Comparison of ENCODE assay signal across 8 cellular contexts in genomic region chr22:50191041-50191740, GRCh38. TPM values are rescaled to one million over a fixed set of nuclear protein-coding genes. Genes with fewer than 3 reads are reported as not detected.
DNase-seq lines count a peak whose midpoint lies in the region; ATAC-seq, FAIRE-seq and TF ChIP-seq lines count a peak whose summit lies in the region.

No MANE protein-coding gene starts in this region.

- CTCF ChIA-PET in GM12878 (lab: Yijun Ruan, JAX) = interaction anchor here (0.7 to 2.1 kb wide), 6 partner anchors 12 to 151 kb away, joined by 3 to 5 read pairs (median 3); partner anchors contain the start of gene HDAC10

- RAD21 ChIA-PET in GM12878 (lab: Charles Lee; ENCODE audit: unreplicated experiment) = interaction anchor here (0.9 to 2.1 kb wide), 8 partner anchors 10 to 310 kb away, joined by 3 to 5 read pairs (median 4); no protein-coding TSS in a partner anchor

- peak overlapping the region; percentile 90 for H3K4me2 ChIP-seq in GM12878 (ENCODE audit: control insufficient read depth, insufficient read depth)

- peak overlapping the region; percentile 49 for H3K4me3 ChIP-seq in BE2C (ENCODE audit: low read depth, low read length)
- H3K4me3 ChIP-seq in HFF-Myc (replicated peaks; ENCODE audit: low read depth, low read length) = peak overlapping the region; percentile 24; the same call in 1 of the 2 replicates
- peak overlapping the region; percentile 64 for H3K4me3 ChIP-seq in GM12878

- TF ChIP-seq CTCF in BE2C (IDR thresholded peaks at IDR 0.05; ENCODE audit: low read depth, low read length) = no peak
- no peak for TF ChIP-seq CTCF in HFF-Myc (IDR thresholded peaks at IDR 0.05; ENCODE audit: low read depth, low read length, missing control alignments)
- no peak for TF ChIP-seq CTCF in GM12878 (IDR thresholded peaks at IDR 0.05 in 2 of 3, conservative IDR thresholded peaks at IDR 0.05 in 1 of 3; ENCODE audit: control insufficient read depth in 2 of 3, extremely low read depth in 1 of 3, insufficient read depth in 1 of 3, low read depth in 3 of 3, low read length in 3 of 3)
- no peak for TF ChIP-seq CTCF in mesothelial cell of epicardium (IDR thresholded peaks at IDR 0.05; ENCODE audit: unreplicated experiment)

- DNase-seq in BE2C (no peak), HFF-Myc (ENCODE audit: extremely low read depth, low read depth) (no peak), T-helper 22 cell (ENCODE audit: low read depth) (peak; percentile 84), GM12878 (ENCODE audit: low read depth, low spot score) (peak; percentile 85), mesothelial cell of epicardium (ENCODE audit: low spot score in 2 of 2, unreplicated experiment in 2 of 2) (no peak), middle frontal gyrus (ENCODE audit: extremely low spot score, low spot score) (no peak), DMS 273 treated with DMSO at 0.1 percent for 48 hours (lab: John Stamatoyannopoulos, UW) (no peak)
- peak; percentile 65 to 93 (median 80) for DNase-seq in stimulated activated naive CD4-positive, alpha-beta T cell (lab: John Stamatoyannopoulos, UW)

- no peak for TF ChIP-seq RAD21 in GM12878 (IDR thresholded peaks at IDR 0.05; ENCODE audit: insufficient read depth, low read depth, low read length)

- H3K4me3 Mint-ChIP-seq in mesothelial cell of epicardium = peak overlapping the region; percentile 55

- intact Hi-C loops in GM12878 (cut with micrococcal nuclease; ENCODE audit: unreplicated experiment) = loop anchor here (10.0 kb wide), 1 partner anchor 256 kb away; no protein-coding TSS in a partner anchor

- in situ Hi-C loops in GM12878 (cut with MboI) = no loop called here

- POLR2A ChIA-PET in GM12878 (lab: Charles Lee) = interaction anchor here (0.8 to 2.2 kb wide), 9 partner anchors 9 to 348 kb away, joined by 3 to 6 read pairs (median 3); no protein-coding TSS in a partner anchor

- peak; percentile 80 to 89; a peak in 3 of 4 replicates for TF ChIP-seq EP300 in GM12878 (IDR thresholded peaks at IDR 0.05; ENCODE audit: borderline replicate concordance in 1 of 2, control insufficient read depth in 1 of 2, low read depth in 2 of 2, low read length in 2 of 2)

- FAIRE-seq in GM12878 (lab: Jason Lieb, UNC) = peak; percentile 97

- no peak overlapping the region for H2AFZ ChIP-seq in GM12878 (ENCODE audit: control insufficient read depth, low read depth, low read length)

- H3K27ac Mint-ChIP-seq in mesothelial cell of epicardium = peak overlapping the region; percentile 87

- H3K36me3 Mint-ChIP-seq in mesothelial cell of epicardium = no peaks in the 10 kb centered on the region

- peak overlapping the region; percentile 89 for H3K9ac ChIP-seq in GM12878 (ENCODE audit: control insufficient read depth, insufficient read depth, low read length)

- WGBS in GM12878 (ENCODE audit: insufficient coverage, insufficient replicate concordance, low lambda C conversion rate, missing lambda C conversion rate) = 1% methylated on average over 17 of the region's 17 CpGs

- no peaks in the 10 kb centered on the region for H3K9me3 ChIP-seq in BE2C
- no peaks in the 10 kb centered on the region for H3K9me3 ChIP-seq in GM12878 (replicated peaks; ENCODE audit: control insufficient read depth, insufficient read depth, low read length)

- H3K27me3 Mint-ChIP-seq in mesothelial cell of epicardium (ENCODE audit: low read depth) = no peaks in the 10 kb centered on the region

- H3K4me1 Mint-ChIP-seq in mesothelial cell of epicardium = peaks cover 23% of the 10 kb centered on the region

- no TSS peak for BruUV-seq in GM12878 (replicated peaks; lab: Mats Ljungman, UMichigan)

- peak overlapping the region; percentile 98 for H3K27ac ChIP-seq in GM12878 (ENCODE audit: control insufficient read depth, insufficient read depth)

- TF ChIP-seq POLR2A in GM12878 (IDR thresholded peaks at IDR 0.05; ENCODE audit: low read depth, low read length) = peak; percentile 62

- H3K9me3 Mint-ChIP-seq in mesothelial cell of epicardium = no peaks in the 10 kb centered on the region

- H3K4me1 ChIP-seq in BE2C (peaks cover 28% of the 10 kb centered on the region), GM12878 (ENCODE audit: control insufficient read depth, insufficient read depth, low read length) (peaks cover 73% of the 10 kb centered on the region)

- no peaks in the 10 kb centered on the region for H3K27me3 ChIP-seq in BE2C
- no peaks in the 10 kb centered on the region for H3K27me3 ChIP-seq in GM12878 (replicated peaks in 1 of 2; ENCODE audit: control insufficient read depth in 2 of 2, insufficient read depth in 2 of 2, low read length in 1 of 2)

- H3K36me3 ChIP-seq in BE2C = peaks cover 30% of the 10 kb centered on the region
- H3K36me3 ChIP-seq in GM12878 (ENCODE audit: control insufficient read depth in 2 of 2, insufficient read depth in 2 of 2, low read length in 1 of 2) = peaks cover 0 to 28% of the 10 kb centered on the region in 2 experiments; a peak in 3 of 4 replicates

- peak; percentile 57 for ATAC-seq in GM12878

- H4K20me1 ChIP-seq in GM12878 (ENCODE audit: control insufficient read depth, insufficient read depth) = no peaks in the 10 kb centered on the region

- peaks cover 71% of the 10 kb centered on the region for H3K79me2 ChIP-seq in GM12878 (ENCODE audit: control insufficient read depth, insufficient read depth, low read length)

- SMC1A ChIA-PET in GM12878 (lab: Charles Lee; ENCODE audit: uncharacterized antibody, unreplicated experiment) = no interaction called here

RNA-seq across cellular contexts. Expression of gene TRABD, which starts 5.5 kb away (rescaled TPM):
- 126 TPM for polyA plus RNA-seq in BE2C (2012; ENCODE audit: insufficient read depth, insufficient read length, low read depth)
- total RNA-seq in GM12878 (2013; cell fraction: nucleolus; rRNA removed) = 46.9 and 56.0 TPM in 2 replicates
- total RNA-seq in GM12878 (2014; rRNA removed) (60.8 and 83.1 TPM in 2 replicates), GM12878 (2014; rRNA removed; fragmentation: Illumina TruSeq; extraction: Trizol) (15.6 and 18.4 TPM in 2 replicates), GM12878 (2021) (111 and 116 TPM in 2 replicates), mesothelial cell of epicardium (44.3 to 44.6 TPM (median 44.4 TPM) in 3 replicates)
- 24.6 TPM for polyA plus RNA-seq in GM12878 (2011; ENCODE audit: low read depth)
- polyA plus RNA-seq in GM12878 (2011; rRNA removed) (15.5 and 33.0 TPM in 2 replicates), GM12878 (2014; fragmentation: Illumina TruSeq; extraction: Trizol) (0.93 and 9.0 TPM in 2 replicates), GM12878 (2014; fragmentation: Nextera tagmentation; extraction: Ambion mirVana) (1 to 10 TPM in 1 of 2 experiments, under 1 TPM in 1; 0.43 to 2.2 TPM), GM12878 (2014; rRNA removed) (106 and 125 TPM in 2 replicates), GM12878 (2016; fragmentation: Nextera tagmentation; extraction: Ambion mirVana) (100 to 1,000 TPM in 1 of 2 experiments, 10 to 100 TPM in 1; 93.4 to 109 TPM)
- polyA plus RNA-seq in GM12878 (2011; cell fraction: cytosol; rRNA removed) = 51.3 and 72.8 TPM in 2 replicates
- polyA plus RNA-seq in GM12878 (2011; cell fraction: nucleus; rRNA removed) = 268 and 321 TPM in 2 replicates
- 77.8 and 82.8 TPM in 2 replicates for polyA plus RNA-seq in GM12878 (2012)
- polyA minus RNA-seq in GM12878 (2011; rRNA and poly(A)+ RNA removed) = 19.8 and 41.7 TPM in 2 replicates
- 20.7 and 20.9 TPM in 2 replicates for polyA minus RNA-seq in GM12878 (2011; cell fraction: cytosol; rRNA and poly(A)+ RNA removed)
- polyA minus RNA-seq in GM12878 (2011; cell fraction: nucleus; rRNA and poly(A)+ RNA removed) = 23.6 and 31.1 TPM in 2 replicates

RNA-seq across cellular contexts. Expression of gene SELENOO, which starts 9.6 kb away (rescaled TPM):
- 55.3 TPM for polyA plus RNA-seq in BE2C (2012; ENCODE audit: insufficient read depth, insufficient read length, low read depth)
- total RNA-seq in GM12878 (2013; cell fraction: nucleolus; rRNA removed) = 8.6 and 12.9 TPM in 2 replicates
- total RNA-seq in GM12878 (2014; rRNA removed) (19.8 and 23.3 TPM in 2 replicates), GM12878 (2014; rRNA removed; fragmentation: Illumina TruSeq; extraction: Trizol) (4.1 and 4.3 TPM in 2 replicates), GM12878 (2021) (18.1 and 21.7 TPM in 2 replicates), mesothelial cell of epicardium (25.5 to 28.3 TPM (median 26.9 TPM) in 3 replicates)
- polyA plus RNA-seq in GM12878 (2011; ENCODE audit: low read depth) = 4.5 TPM
- polyA plus RNA-seq in GM12878 (2011; rRNA removed) (3.2 and 7.6 TPM in 2 replicates), GM12878 (2014; fragmentation: Illumina TruSeq; extraction: Trizol) (0.16 and 2.4 TPM in 2 replicates), GM12878 (2014; fragmentation: Nextera tagmentation; extraction: Ambion mirVana) (1 to 10 TPM in 1 of 2 experiments, under 1 TPM in 1; 0.42 to 1.4 TPM), GM12878 (2014; rRNA removed) (20.3 and 28.2 TPM in 2 replicates), GM12878 (2016; fragmentation: Nextera tagmentation; extraction: Ambion mirVana) (1 to 10 TPM; 2.1 to 2.3 TPM)
- polyA plus RNA-seq in GM12878 (2011; cell fraction: cytosol; rRNA removed) = 13.6 and 22.1 TPM in 2 replicates
- 54.5 and 73.7 TPM in 2 replicates for polyA plus RNA-seq in GM12878 (2011; cell fraction: nucleus; rRNA removed)
- polyA plus RNA-seq in GM12878 (2012) = 15.2 and 16.0 TPM in 2 replicates
- 5.2 and 11.2 TPM in 2 replicates for polyA minus RNA-seq in GM12878 (2011; rRNA and poly(A)+ RNA removed)
- polyA minus RNA-seq in GM12878 (2011; cell fraction: cytosol; rRNA and poly(A)+ RNA removed) = 3.5 and 3.7 TPM in 2 replicates
- polyA minus RNA-seq in GM12878 (2011; cell fraction: nucleus; rRNA and poly(A)+ RNA removed) = 5.3 and 7.7 TPM in 2 replicates

RNA-seq across cellular contexts. Expression of gene PANX2, which starts 20.7 kb away (rescaled TPM):
- 0.14 TPM for polyA plus RNA-seq in BE2C (2012; ENCODE audit: insufficient read depth, insufficient read length, low read depth)
- total RNA-seq in GM12878 (2013; cell fraction: nucleolus; rRNA removed) = 0.35 and 0.44 TPM in 2 replicates
- 0.17 TPM in 1 of 2 replicates, not detected in the other for total RNA-seq in GM12878 (2014; rRNA removed)
- 0.04 TPM in 1 of 2 replicates, not detected in the other for total RNA-seq in GM12878 (2014; rRNA removed; fragmentation: Illumina TruSeq; extraction: Trizol)
- 0.32 and 0.44 TPM in 2 replicates for total RNA-seq in GM12878 (2021)
- 0.18 TPM for polyA plus RNA-seq in GM12878 (2011; ENCODE audit: low read depth)
- polyA plus RNA-seq in GM12878 (2011; rRNA removed) = 0.04 TPM in 1 of 2 replicates, not detected in the other
- polyA plus RNA-seq in GM12878 (2011; cell fraction: cytosol; rRNA removed) = 0.07 and 0.08 TPM in 2 replicates
- polyA plus RNA-seq in GM12878 (2011; cell fraction: nucleus; rRNA removed) = 0.63 and 0.73 TPM in 2 replicates
- 0.80 TPM in 2 replicates for polyA plus RNA-seq in GM12878 (2012)
- not detected in 2 replicates for polyA plus RNA-seq in GM12878 (2014; fragmentation: Illumina TruSeq; extraction: Trizol)
- polyA plus RNA-seq in GM12878 (2014; fragmentation: Nextera tagmentation; extraction: Ambion mirVana) = not detected
- polyA plus RNA-seq in GM12878 (2014; rRNA removed) = 0.19 and 0.37 TPM in 2 replicates
- polyA plus RNA-seq in GM12878 (2016; fragmentation: Nextera tagmentation; extraction: Ambion mirVana) = not detected
- polyA minus RNA-seq in GM12878 (2011; rRNA and poly(A)+ RNA removed) = 0.15 TPM in 1 of 2 replicates, not detected in the other
- 0.31 TPM in 1 of 2 replicates, not detected in the other for polyA minus RNA-seq in GM12878 (2011; cell fraction: cytosol; rRNA and poly(A)+ RNA removed)
- not detected in 2 replicates for polyA minus RNA-seq in GM12878 (2011; cell fraction: nucleus; rRNA and poly(A)+ RNA removed)
- total RNA-seq in mesothelial cell of epicardium = 6.0 to 7.0 TPM (median 6.4 TPM) in 3 replicates

RNA-seq across cellular contexts. Expression of gene TUBGCP6, which starts 53.6 kb away (rescaled TPM):
- 80.6 TPM for polyA plus RNA-seq in BE2C (2012; ENCODE audit: insufficient read depth, insufficient read length, low read depth)
- 117 and 138 TPM in 2 replicates for total RNA-seq in GM12878 (2013; cell fraction: nucleolus; rRNA removed)
- total RNA-seq in GM12878 (2014; rRNA removed) = 29.8 and 31.1 TPM in 2 replicates
- total RNA-seq in GM12878 (2014; rRNA removed; fragmentation: Illumina TruSeq; extraction: Trizol) = 9.7 and 10.4 TPM in 2 replicates
- 33.3 and 41.4 TPM in 2 replicates for total RNA-seq in GM12878 (2021)
- polyA plus RNA-seq in GM12878 (2011; ENCODE audit: low read depth) = 14.9 TPM
- polyA plus RNA-seq in GM12878 (2011; rRNA removed) = 7.7 and 16.1 TPM in 2 replicates
- polyA plus RNA-seq in GM12878 (2011; cell fraction: cytosol; rRNA removed) = 16.2 and 26.4 TPM in 2 replicates
- polyA plus RNA-seq in GM12878 (2011; cell fraction: nucleus; rRNA removed) = 370 and 394 TPM in 2 replicates
- polyA plus RNA-seq in GM12878 (2012) = 31.4 and 32.3 TPM in 2 replicates
- 5.7 and 9.6 TPM in 2 replicates for polyA plus RNA-seq in GM12878 (2014; fragmentation: Illumina TruSeq; extraction: Trizol)
- 1 to 10 TPM in 1 of 2 experiments, under 1 TPM in 1; 0.74 to 2.0 TPM for polyA plus RNA-seq in GM12878 (2014; fragmentation: Nextera tagmentation; extraction: Ambion mirVana)
- 35.5 and 42.2 TPM in 2 replicates for polyA plus RNA-seq in GM12878 (2014; rRNA removed)
- polyA plus RNA-seq in GM12878 (2016; fragmentation: Nextera tagmentation; extraction: Ambion mirVana) = 10 to 100 TPM; 22.8 to 23.0 TPM
- 13.4 and 15.0 TPM in 2 replicates for polyA minus RNA-seq in GM12878 (2011; rRNA and poly(A)+ RNA removed)
- polyA minus RNA-seq in GM12878 (2011; cell fraction: cytosol; rRNA and poly(A)+ RNA removed) = 10.2 and 10.4 TPM in 2 replicates
- polyA minus RNA-seq in GM12878 (2011; cell fraction: nucleus; rRNA and poly(A)+ RNA removed) = 32.4 and 44.1 TPM in 2 replicates
- 64.1 to 65.9 TPM (median 65.3 TPM) in 3 replicates for total RNA-seq in mesothelial cell of epicardium

RNA-seq across cellular contexts. Expression of gene HDAC10, which starts 59.9 kb away (rescaled TPM):
- polyA plus RNA-seq in BE2C (2012; ENCODE audit: insufficient read depth, insufficient read length, low read depth) = 151 TPM
- total RNA-seq in GM12878 (2013; cell fraction: nucleolus; rRNA removed) = 111 and 138 TPM in 2 replicates
- total RNA-seq in GM12878 (2014; rRNA removed) (13.8 and 20.5 TPM in 2 replicates), GM12878 (2014; rRNA removed; fragmentation: Illumina TruSeq; extraction: Trizol) (3.9 and 5.1 TPM in 2 replicates), GM12878 (2021) (42.4 and 48.6 TPM in 2 replicates), mesothelial cell of epicardium (77.6 to 81.3 TPM (median 79.5 TPM) in 3 replicates)
- polyA plus RNA-seq in GM12878 (2011; ENCODE audit: low read depth) = 19.5 TPM
- polyA plus RNA-seq in GM12878 (2011; rRNA removed) (4.4 and 7.9 TPM in 2 replicates), GM12878 (2014; fragmentation: Illumina TruSeq; extraction: Trizol) (1.2 and 4.3 TPM in 2 replicates), GM12878 (2014; fragmentation: Nextera tagmentation; extraction: Ambion mirVana) (under 1 TPM; 0.26 to 0.51 TPM), GM12878 (2014; rRNA removed) (42.3 and 51.7 TPM in 2 replicates), GM12878 (2016; fragmentation: Nextera tagmentation; extraction: Ambion mirVana) (1 to 10 TPM; 4.5 to 5.0 TPM)
- 6.1 and 11.1 TPM in 2 replicates for polyA plus RNA-seq in GM12878 (2011; cell fraction: cytosol; rRNA removed)
- 298 and 323 TPM in 2 replicates for polyA plus RNA-seq in GM12878 (2011; cell fraction: nucleus; rRNA removed)
- 62.3 and 69.8 TPM in 2 replicates for polyA plus RNA-seq in GM12878 (2012)
- 9.3 and 15.4 TPM in 2 replicates for polyA minus RNA-seq in GM12878 (2011; rRNA and poly(A)+ RNA removed)
- polyA minus RNA-seq in GM12878 (2011; cell fraction: cytosol; rRNA and poly(A)+ RNA removed) = 11.4 and 11.5 TPM in 2 replicates
- polyA minus RNA-seq in GM12878 (2011; cell fraction: nucleus; rRNA and poly(A)+ RNA removed) = 51.5 and 73.5 TPM in 2 replicates

Comparison
In these comparisons a context has a peak if more than half of its experiments do, and no peak if none do; other contexts are left out.
1. DNase-seq: peak in T-helper 22 cell (single experiment), GM12878 (single experiment) and stimulated activated naive CD4-positive, alpha-beta T cell (6 of 6); none in BE2C (single experiment), HFF-Myc (single experiment), mesothelial cell of epicardium (0 of 2), middle frontal gyrus (single experiment) and DMS 273 treated with DMSO at 0.1 percent for 48 hours (single experiment).
2. Peak in every context shown above with its lines, with median percentiles within 50 percentile points of each other: H3K4me3 ChIP-seq.